In genomic region chr1:204516180-204516879, GRCh38 we compare ENCODE assay signal across 2 cellular contexts.
A peak's percentile ranks its signal among the peaks of the same experiment; 100 is the strongest.
TF ChIP-seq lines count a peak whose summit lies in the region.

TSS of gene MDM4 (plus strand) at chr1:204516406. CDS start at chr1:204525519, 9,113 bp downstream.

TF ChIP-seq in IMR-90, 13 proteins besides CTCF, POLR2A, EP300 and RAD21:
- peak; percentile 65 for TF ChIP-seq MAZ (IDR thresholded peaks at IDR 0.05; ENCODE audit: borderline replicate concordance, low read depth, low read length)
- TF ChIP-seq RCOR1 (IDR thresholded peaks at IDR 0.05; ENCODE audit: insufficient replicate concordance, low read length): no peak
- peak; percentile 88 for TF ChIP-seq CEBPB (IDR thresholded peaks at IDR 0.05; ENCODE audit: low read depth, low read length)
- TF ChIP-seq FOS (IDR thresholded peaks at IDR 0.05; ENCODE audit: low read depth, low read length): no peak
- TF ChIP-seq NFE2L2 (IDR thresholded peaks at IDR 0.05; ENCODE audit: low read depth, low read length): peak; percentile 10; the same call in 1 of the 2 replicates
- peak; percentile 78; the same call in 1 of the 2 replicates for TF ChIP-seq MXI1 (IDR thresholded peaks at IDR 0.05; ENCODE audit: borderline replicate concordance, low read depth, low read length)
- no peak for TF ChIP-seq USF2 (IDR thresholded peaks at IDR 0.05; ENCODE audit: low read depth, low read length)
- no peak for TF ChIP-seq SMC3 (IDR thresholded peaks at IDR 0.05; ENCODE audit: low read depth, low read length)
- 0 out of 2 replicates have a peak, but pooled peaks have one; percentile 15 for TF ChIP-seq ELK1 (IDR thresholded peaks at IDR 0.05; ENCODE audit: borderline replicate concordance, low read depth, low read length)
- no peak for TF ChIP-seq CHD1 (IDR thresholded peaks at IDR 0.05; ENCODE audit: low read depth, low read length)
- no peak for TF ChIP-seq RFX5 (IDR thresholded peaks at IDR 0.05; ENCODE audit: low read depth, low read length)
- TF ChIP-seq BHLHE40 (IDR thresholded peaks at IDR 0.05; ENCODE audit: low read depth, low read length): peak; percentile 37; the same call in 1 of the 2 replicates
- TF ChIP-seq MAFK (IDR thresholded peaks at IDR 0.05; ENCODE audit: low read depth, low read length): no peak

TF ChIP-seq in endothelial cell of umbilical vein, 7 proteins besides CTCF, POLR2A, EP300 and RAD21:
- TF ChIP-seq MAX (IDR thresholded peaks at IDR 0.05; ENCODE audit: insufficient read depth, insufficient read length) (peak; percentile 39), GATA2 (IDR thresholded peaks at IDR 0.05; ENCODE audit: insufficient read depth, insufficient read length, low read depth, low read length) (no peak), JUN (IDR thresholded peaks at IDR 0.05; ENCODE audit: borderline replicate concordance, insufficient read depth, insufficient read length, low read depth) (no peak), POLR2AphosphoS5 (IDR thresholded peaks at IDR 0.05; ENCODE audit: insufficient read depth, low read depth, low read length) (peak; percentile 73), FOS (IDR thresholded peaks at IDR 0.05; ENCODE audit: borderline replicate concordance, insufficient read depth, low read length) (peak; percentile 31)
